ENCODE assay signal across 9 cellular contexts in genomic region chr9:127347831-127348699, GRCh38. TPM values are rescaled to one million over a fixed set of nuclear protein-coding genes. Genes with fewer than 3 reads are reported as not detected.
DNase-seq lines count a peak whose midpoint lies in the region; ATAC-seq and TF ChIP-seq lines count a peak whose summit lies in the region.
"Had no signal": no experiment of that assay in that cellular context is flagged by ENCODE, and none has a peak within 500 bp of the region (broad histone marks: within the 10 kb centered on the region; RNA-seq: fewer than 3 reads in every experiment).

No MANE protein-coding gene starts in this region.

- no peak overlapping the region for H3K4me3 Mint-ChIP-seq in CD4-positive, alpha-beta memory T cell
- no peak overlapping the region for H3K4me3 Mint-ChIP-seq in activated CD4-positive, alpha-beta memory T cell treated with anti-CD3 and anti-CD28 coated beads, Interleukin-2, amount 10 ng/mL, durations not matched to agents 7 days and 5 days
- H3K4me3 Mint-ChIP-seq: central memory CD8-positive, alpha-beta T cell had no signal

- intact Hi-C loops in prostate gland (cut with DNase I) = loop anchor here (5.0 kb wide), 1 partner anchor 136 kb away; no protein-coding TSS in a partner anchor
- intact Hi-C loops in CD4-positive, alpha-beta memory T cell (cut with micrococcal nuclease) = no loop called here

- DNase-seq in GM12865 (ENCODE audit: low read depth) = peak; percentile 20
- peak; percentile 8 for DNase-seq in NCI-H2196 treated with DMSO at 0.1 percent for 48 hours (lab: John Stamatoyannopoulos, UW; ENCODE audit: unreplicated experiment)
- peak; percentile 70 for DNase-seq in dermis blood vessel endothelial cell
- DNase-seq in prostate gland (ENCODE audit: low spot score) = no peak
- no peak for DNase-seq in CD4-positive, alpha-beta memory T cell
- no peak for DNase-seq in activated CD4-positive, alpha-beta memory T cell treated with anti-CD3 and anti-CD28 coated beads, Interleukin-2, amount 10 ng/mL, durations not matched to agents 7 days and 5 days
- DNase-seq in activated CD4-positive, alpha-beta T cell treated with anti-CD3 and anti-CD28 coated beads, Interleukin-2, amount 50 U/mL, for 4 hours = no peak

- ATAC-seq in HG03025 (IDR thresholded peaks at IDR 0.05; ENCODE audit: low FRiP score, unreplicated experiment) = no peak

- no peak for TF ChIP-seq POLR2A in prostate gland (IDR thresholded peaks at IDR 0.05)

- no peak overlapping the region for H3K27ac Mint-ChIP-seq in CD4-positive, alpha-beta memory T cell
- H3K27ac Mint-ChIP-seq in activated CD4-positive, alpha-beta memory T cell treated with anti-CD3 and anti-CD28 coated beads, Interleukin-2, amount 10 ng/mL, durations not matched to agents 7 days and 5 days = no peak overlapping the region

- no peaks in the 10 kb centered on the region for H3K4me1 ChIP-seq in prostate gland (replicated peaks)
- no peaks in the 10 kb centered on the region for H3K4me1 ChIP-seq in CD4-positive, alpha-beta memory T cell (ENCODE audit: insufficient read depth, low read length)

- no peaks in the 10 kb centered on the region for H3K27me3 ChIP-seq in prostate gland (replicated peaks; ENCODE audit: insufficient read depth)
- no peaks in the 10 kb centered on the region for H3K27me3 ChIP-seq in CD4-positive, alpha-beta memory T cell (ENCODE audit: insufficient read depth, low read length)

- H3K4me3 ChIP-seq in GM12865 (ENCODE audit: low read depth, low read length) (no peak overlapping the region), prostate gland (no peak overlapping the region)
- no peak overlapping the region for H3K4me3 ChIP-seq in CD4-positive, alpha-beta memory T cell (ENCODE audit: low read length in 2 of 2)

- WGBS in prostate gland = 73% methylated on average over 7 of the region's 7 CpGs

- POLR2A ChIA-PET in CD4-positive, alpha-beta memory T cell (lab: Charles Lee; ENCODE audit: partially characterized antibody) = no interaction called here
- POLR2A ChIA-PET in activated CD4-positive, alpha-beta memory T cell treated with anti-CD3 and anti-CD28 coated beads, Interleukin-2, amount 10 ng/mL, durations not matched to agents 7 days and 5 days (lab: Charles Lee) = no interaction called here

- H3K36me3 ChIP-seq in prostate gland = no peaks in the 10 kb centered on the region
- H3K36me3 ChIP-seq in CD4-positive, alpha-beta memory T cell (ENCODE audit: insufficient read depth, low read length) = no peaks in the 10 kb centered on the region

- no peaks in the 10 kb centered on the region for H3K9me3 ChIP-seq in prostate gland
- no peaks in the 10 kb centered on the region for H3K9me3 ChIP-seq in CD4-positive, alpha-beta memory T cell (ENCODE audit: control insufficient read depth in 1 of 2, low read length in 2 of 2)

- no peaks in the 10 kb centered on the region for H3K9me3 Mint-ChIP-seq in CD4-positive, alpha-beta memory T cell
- no peaks in the 10 kb centered on the region for H3K9me3 Mint-ChIP-seq in activated CD4-positive, alpha-beta memory T cell treated with anti-CD3 and anti-CD28 coated beads, Interleukin-2, amount 10 ng/mL, durations not matched to agents 7 days and 5 days
- H3K9me3 Mint-ChIP-seq: central memory CD8-positive, alpha-beta T cell had no signal

- H3K36me3 Mint-ChIP-seq in CD4-positive, alpha-beta memory T cell = no peaks in the 10 kb centered on the region
- no peaks in the 10 kb centered on the region for H3K36me3 Mint-ChIP-seq in activated CD4-positive, alpha-beta memory T cell treated with anti-CD3 and anti-CD28 coated beads, Interleukin-2, amount 10 ng/mL, durations not matched to agents 7 days and 5 days (ENCODE audit: low read depth)

- H3K4me1 Mint-ChIP-seq in CD4-positive, alpha-beta memory T cell = no peaks in the 10 kb centered on the region
- no peaks in the 10 kb centered on the region for H3K4me1 Mint-ChIP-seq in activated CD4-positive, alpha-beta memory T cell treated with anti-CD3 and anti-CD28 coated beads, Interleukin-2, amount 10 ng/mL, durations not matched to agents 7 days and 5 days
- H3K4me1 Mint-ChIP-seq: central memory CD8-positive, alpha-beta T cell had no signal

- CTCF ChIA-PET in CD4-positive, alpha-beta memory T cell (lab: Charles Lee; ENCODE audit: partially characterized antibody) = no interaction called here
- CTCF ChIA-PET in activated CD4-positive, alpha-beta memory T cell treated with anti-CD3 and anti-CD28 coated beads, Interleukin-2, amount 10 ng/mL, durations not matched to agents 7 days and 5 days (lab: Charles Lee) = no interaction called here

- no peak overlapping the region for H3K27ac ChIP-seq in prostate gland
- no peak overlapping the region for H3K27ac ChIP-seq in CD4-positive, alpha-beta memory T cell (ENCODE audit: low read depth, low read length)

- peaks cover 2 to 8% of the 10 kb centered on the region in 2 donors for H3K27me3 Mint-ChIP-seq in CD4-positive, alpha-beta memory T cell
- peaks cover 11% of the 10 kb centered on the region for H3K27me3 Mint-ChIP-seq in activated CD4-positive, alpha-beta memory T cell treated with anti-CD3 and anti-CD28 coated beads, Interleukin-2, amount 10 ng/mL, durations not matched to agents 7 days and 5 days
- H3K27me3 Mint-ChIP-seq: central memory CD8-positive, alpha-beta T cell had no signal

- peak; percentile 16 for TF ChIP-seq CTCF in GM12865 (IDR thresholded peaks at IDR 0.05; ENCODE audit: insufficient read depth, low read depth, low read length, missing control alignments)
- TF ChIP-seq CTCF in prostate gland (IDR thresholded peaks at IDR 0.05) = peak in 3 of 4 experiments; percentile 12 to 64 (median 39)

RNA-seq across cellular contexts. Expression of gene SLC2A8, which starts 48.9 kb away (rescaled TPM):
- total RNA-seq in dermis blood vessel endothelial cell (10.1 and 11.9 TPM in 2 replicates), prostate gland (10 to 100 TPM; 29.3 to 69.3 TPM)
- total RNA-seq in CD4-positive, alpha-beta memory T cell = 1 to 10 TPM; 2.1 to 2.3 TPM
- polyA plus RNA-seq in CD4-positive, alpha-beta memory T cell = 1 to 10 TPM; 1.1 to 3.2 TPM
- total RNA-seq in activated CD4-positive, alpha-beta memory T cell treated with anti-CD3 and anti-CD28 coated beads, Interleukin-2, amount 10 ng/mL, durations not matched to agents 7 days and 5 days = 1 to 10 TPM; 7.5 to 7.7 TPM

Comparison
In these comparisons a context has a peak if more than half of its experiments do, and no peak if none do; other contexts are left out.
1. DNase-seq: peak in GM12865 (single experiment), NCI-H2196 treated with DMSO at 0.1 percent for 48 hours (single experiment) and dermis blood vessel endothelial cell (single experiment); none in prostate gland (single experiment), CD4-positive, alpha-beta memory T cell (0 of 5), activated CD4-positive, alpha-beta memory T cell treated with anti-CD3 and anti-CD28 coated beads, Interleukin-2, amount 10 ng/mL, durations not matched to agents 7 days and 5 days (single experiment) and activated CD4-positive, alpha-beta T cell treated with anti-CD3 and anti-CD28 coated beads, Interleukin-2, amount 50 U/mL, for 4 hours (0 of 2).